In genomic region chr7:57071-57470, GRCh38 we compare ENCODE assay signal across 23 cellular contexts.
DNase-seq lines count a peak whose midpoint lies in the region; ATAC-seq and TF ChIP-seq lines count a peak whose summit lies in the region.
"Had no signal": no experiment of that assay in that cellular context is flagged by ENCODE, and none has a peak within 500 bp of the region (broad histone marks: within the 10 kb centered on the region; RNA-seq: fewer than 3 reads in every experiment).

No MANE protein-coding gene starts in this region.

- H3K36me3 ChIP-seq in heart left ventricle (no peaks in the 10 kb centered on the region), upper lobe of right lung (no peaks in the 10 kb centered on the region)
- H3K36me3 ChIP-seq: BLaER1 treated with 17β-estradiol and CSF1 and Interleukin-3, amounts not matched to agents 10 nM and 100 nM; HAP-1; SJCRH30 had no signal

- no peak overlapping the region for H3K27ac Mint-ChIP-seq in osteocyte (ENCODE audit: unreplicated experiment)

- intact Hi-C loops in Right ventricle myocardium superior (cut with DNase I), result no loop called here
- intact Hi-C loops in heart left ventricle (cut with DNase I), result no loop called here
- intact Hi-C loops in right cardiac atrium (cut with DNase I), result no loop called here
- intact Hi-C loops in upper lobe of right lung (cut with DNase I), result no loop called here

- no peak overlapping the region for H3K4me3 ChIP-seq in heart left ventricle
- no peak overlapping the region for H3K4me3 ChIP-seq in right cardiac atrium (ENCODE audit: low read length)
- H3K4me3 ChIP-seq in upper lobe of right lung, result no peak overlapping the region
- H3K4me3 ChIP-seq: BLaER1 treated with 17β-estradiol and CSF1 and Interleukin-3, amounts not matched to agents 10 nM and 100 nM; GM23248; HAP-1; SJCRH30 had no signal

- no peak for TF ChIP-seq CTCF in heart left ventricle (IDR thresholded peaks at IDR 0.05)
- no peak for TF ChIP-seq CTCF in osteocyte (IDR thresholded peaks at IDR 0.05)
- TF ChIP-seq CTCF in upper lobe of right lung (IDR thresholded peaks at IDR 0.05), result no peak

- H3K9me3 Mint-ChIP-seq in osteocyte (ENCODE audit: unreplicated experiment), result no peaks in the 10 kb centered on the region

- H3K9me3 ChIP-seq in heart left ventricle (peaks cover 0 to 8% (median 0%) of the 10 kb centered on the region in 12 donors), right cardiac atrium (ENCODE audit: control insufficient read depth, low read length) (no peaks in the 10 kb centered on the region), upper lobe of right lung (no peaks in the 10 kb centered on the region)
- H3K9me3 ChIP-seq: HAP-1, SJCRH30 had no signal

- no peak overlapping the region for H3K27ac ChIP-seq in heart left ventricle
- no peak overlapping the region for H3K27ac ChIP-seq in right cardiac atrium (ENCODE audit: low read length)
- no peak overlapping the region for H3K27ac ChIP-seq in upper lobe of right lung
- H3K27ac ChIP-seq: BLaER1 treated with 17β-estradiol and CSF1 and Interleukin-3, amounts not matched to agents 10 nM and 100 nM; GM23248; HL-60; RWPE1; SJCRH30 had no signal

- H3K27me3 ChIP-seq in heart left ventricle (peaks cover 0 to 6% (median 0%) of the 10 kb centered on the region in 9 donors), right cardiac atrium (ENCODE audit: control insufficient read depth, insufficient read depth) (no peaks in the 10 kb centered on the region), upper lobe of right lung (no peaks in the 10 kb centered on the region)
- H3K27me3 ChIP-seq: BLaER1 treated with 17β-estradiol and CSF1 and Interleukin-3, amounts not matched to agents 10 nM and 100 nM; SJCRH30 had no signal

- 90 to 94% (median 91%) methylated on average over 5 to 8 of the region's 8 CpGs for WGBS in heart left ventricle, 4 donors
- 91% methylated on average over 8 of the region's 8 CpGs for WGBS in right cardiac atrium

- no peaks in the 10 kb centered on the region for H3K36me3 Mint-ChIP-seq in osteocyte (ENCODE audit: unreplicated experiment)
- H3K36me3 Mint-ChIP-seq: CD4-positive, alpha-beta memory T cell had no signal

- peaks cover 15% of the 10 kb centered on the region for H3K27me3 Mint-ChIP-seq in osteocyte (ENCODE audit: unreplicated experiment)

- H3K4me1 ChIP-seq in heart left ventricle (peaks cover 0 to 10% (median 0%) of the 10 kb centered on the region in 12 donors), right cardiac atrium (ENCODE audit: control insufficient read depth, insufficient read depth, low read length) (no peaks in the 10 kb centered on the region), upper lobe of right lung (peaks cover 5% of the 10 kb centered on the region)
- H3K4me1 ChIP-seq: HAP-1, SJCRH30 had no signal

- ATAC-seq in Right ventricle myocardium superior (ENCODE audit: poor library complexity) (peak; percentile 37), heart left ventricle (no peak), right cardiac atrium (peak; percentile 5 to 14), upper lobe of right lung (no peak), GM18909 (IDR thresholded peaks at IDR 0.05; ENCODE audit: poor library complexity, unreplicated experiment) (no peak)

- H3K4me1 Mint-ChIP-seq in osteocyte (ENCODE audit: unreplicated experiment), result no peaks in the 10 kb centered on the region
- H3K4me1 Mint-ChIP-seq: CD4-positive, alpha-beta memory T cell had no signal

- no peak overlapping the region for H3K4me3 Mint-ChIP-seq in osteocyte (ENCODE audit: unreplicated experiment)
- H3K4me3 Mint-ChIP-seq: CD4-positive, alpha-beta memory T cell had no signal

- peak; percentile 31 for DNase-seq in Right ventricle myocardium superior
- DNase-seq in heart left ventricle, result no peak
- DNase-seq in right cardiac atrium, result peak in 1 of 3 donors; percentile 40
- peak; percentile 53 for DNase-seq in osteocyte (ENCODE audit: extremely low spot score, unreplicated experiment)
- DNase-seq in upper lobe of right lung, result peak; percentile 53
- no peak for DNase-seq in DMS79 treated with DMSO at 0.1 percent for 48 hours (lab: John Stamatoyannopoulos, UW)
- DNase-seq in NCI-H1436 treated with DMSO at 0.1 percent for 48 hours (lab: John Stamatoyannopoulos, UW), result no peak
- DNase-seq: 8988T; CD4-positive, alpha-beta memory T cell; GM23248; KBM-7; MM.1S; NCI-H1092; NCI-H1436; NCI-H1930; NCI-H748 treated with DMSO at 0.1 percent for 48 hours; NK-92 treated with Interleukin-12 subunit alpha and Interleukin-12 subunit beta, amount 100 ng/mL, for 24 hours; SJCRH30 had no signal

- TF ChIP-seq POLR2A in heart left ventricle (IDR thresholded peaks at IDR 0.05), result no peak

Comparison
In these comparisons a context has a peak if more than half of its experiments do, and no peak if none do; other contexts are left out.
1. ATAC-seq: peak in Right ventricle myocardium superior (single experiment) and right cardiac atrium (2 of 2); none in heart left ventricle (0 of 4), upper lobe of right lung (single experiment) and GM18909 (single experiment).
2. DNase-seq: peak in Right ventricle myocardium superior (single experiment), osteocyte (single experiment) and upper lobe of right lung (single experiment); none in heart left ventricle (0 of 5), DMS79 treated with DMSO at 0.1 percent for 48 hours (single experiment) and NCI-H1436 treated with DMSO at 0.1 percent for 48 hours (single experiment).